ENCODE assay signal across 18 cellular contexts in genomic region chr9:79357185-79357584, GRCh38.
DNase-seq lines count a peak whose midpoint lies in the region; ATAC-seq and TF ChIP-seq lines count a peak whose summit lies in the region.
"Had no signal": no experiment of that assay in that cellular context is flagged by ENCODE, and none has a peak within 500 bp of the region (broad histone marks: within the 10 kb centered on the region; RNA-seq: fewer than 3 reads in every experiment).

No MANE protein-coding gene starts in this region.

- H3K4me1 ChIP-seq in mucosa of descending colon (ENCODE audit: low read depth), result no peaks in the 10 kb centered on the region
- H3K4me1 ChIP-seq: BLaER1 had no signal

- peak; percentile 13 for DNase-seq in COLO668 (lab: John Stamatoyannopoulos, UW; ENCODE audit: unreplicated experiment)
- peak; percentile 38 for DNase-seq in DMS53 treated with DMSO at 0.1 percent for 48 hours (lab: John Stamatoyannopoulos, UW; ENCODE audit: unreplicated experiment)
- peak; percentile 10 for DNase-seq in NCI-H69 (lab: John Stamatoyannopoulos, UW)
- peak in 1 of 3 donors; percentile 30 for DNase-seq in mucosa of descending colon
- no peak for DNase-seq in medulla oblongata (ENCODE audit: extremely low spot score)
- no peak for DNase-seq in hepatic stellate cell (ENCODE audit: low spot score)
- DNase-seq: CD8-positive, alpha-beta T cell; GDM1; HCEC 1CT; IMR-90; Karpas-422; NCI-H2107; NCI-H526; OCI-M1; SW 1271 had no signal

- H3K9me3 ChIP-seq in mucosa of descending colon, result no peaks in the 10 kb centered on the region
- H3K9me3 ChIP-seq: BLaER1 had no signal

- peak; percentile 72 for ATAC-seq in mucosa of descending colon
- ATAC-seq in HG02840 (IDR thresholded peaks at IDR 0.05; ENCODE audit: low FRiP score, unreplicated experiment), result no peak
- ATAC-seq: CD8-positive, alpha-beta T cell; GM23338 had no signal

- H3K36me3 ChIP-seq in mucosa of descending colon (ENCODE audit: low read depth), result no peaks in the 10 kb centered on the region
- H3K36me3 ChIP-seq: BLaER1 had no signal

- intact Hi-C loops in mucosa of descending colon (cut with DNase I, micrococcal nuclease), result no loop called here

- no peak for TF ChIP-seq CTCF in mucosa of descending colon (IDR thresholded peaks at IDR 0.05)

- H3K4me3 ChIP-seq in mucosa of descending colon, result no peak overlapping the region
- H3K4me3 ChIP-seq: BLaER1, GM23338 had no signal

Comparison
In these comparisons a context has a peak if more than half of its experiments do, and no peak if none do; other contexts are left out.
1. DNase-seq: peak in COLO668 (single experiment), DMS53 treated with DMSO at 0.1 percent for 48 hours (single experiment) and NCI-H69 (single experiment); none in medulla oblongata (single experiment) and hepatic stellate cell (single experiment).